Comparison of ENCODE assay signal across 16 cellular contexts in genomic region chr17:67388986-67389385, GRCh38. TPM values are rescaled to one million over a fixed set of nuclear protein-coding genes. Genes with fewer than 3 reads are reported as not detected.
DNase-seq lines count a peak whose midpoint lies in the region; ATAC-seq, FAIRE-seq and TF ChIP-seq lines count a peak whose summit lies in the region.
"Had no signal": no experiment of that assay in that cellular context is flagged by ENCODE, and none has a peak within 500 bp of the region (broad histone marks: within the 10 kb centered on the region; RNA-seq: fewer than 3 reads in every experiment).

No MANE protein-coding gene starts in this region.

- H4K20me1 ChIP-seq in BLaER1 (peaks cover 39% of the 10 kb centered on the region; the same call in 1 of the 2 replicates), HepG2 (ENCODE audit: insufficient read depth, low read length) (no peaks in the 10 kb centered on the region)

- POLR2A ChIA-PET in WTC11 (lab: Charles Lee) (no interaction called here), HepG2 (lab: Yijun Ruan, JAX) (no interaction called here)

- H3K4me2 ChIP-seq in BLaER1 (peak overlapping the region; percentile 70), HepG2 (ENCODE audit: low read depth, low read length) (no peak overlapping the region)

- TF ChIP-seq RAD21 in HepG2 (CRISPR knock-in tag; IDR thresholded peaks at IDR 0.05): no peak

- H2AFZ ChIP-seq in ACC112 (ENCODE audit: low read length, unreplicated experiment) (no peak overlapping the region), HepG2 (ENCODE audit: low read length) (no peak overlapping the region)

- H3K4me1 Mint-ChIP-seq in WTC11: peaks cover 29% of the 10 kb centered on the region

- DNase-seq in WTC11 (ENCODE audit: low spot score) (no peak), dorsolateral prefrontal cortex (peak in 1 of 10 donors; percentile 15), A172 (ENCODE audit: low spot score) (no peak), HepG2 (ENCODE audit: low spot score) (no peak)
- DNase-seq: brain microvascular endothelial cell, DMS153, NCI-H1417, NCI-H524 treated with DMSO at 0.1 percent for 48 hours, SHP77, WERI-Rb-1 had no signal

- H3K9me3 Mint-ChIP-seq in WTC11: no peaks in the 10 kb centered on the region

- ATAC-seq in WTC11 (no peak), GM21526 (IDR thresholded peaks at IDR 0.05; ENCODE audit: low FRiP score, unreplicated experiment) (no peak), HepG2 (no peak)

- H3K4me1 ChIP-seq in ACC112 (ENCODE audit: control insufficient read depth, insufficient read depth, low read length, unreplicated experiment) (peaks cover 16% of the 10 kb centered on the region), BLaER1 (peaks cover 62% of the 10 kb centered on the region), HepG2 (ENCODE audit: insufficient read depth, low read length) (peaks cover 15% of the 10 kb centered on the region)

- BruUV-seq in HepG2 (replicated peaks; lab: Mats Ljungman, UMichigan): no TSS peak

- 71% methylated on average over 4 of the region's 4 CpGs for WGBS in HepG2 (ENCODE audit: low lambda C conversion rate)

- CTCF ChIA-PET in WTC11 (lab: Charles Lee): interaction anchor here (1.0 to 2.8 kb wide), 3 partner anchors 10 to 86 kb away, joined by 3 to 14 read pairs (median 12); no protein-coding TSS in a partner anchor
- CTCF ChIA-PET in HepG2 (lab: Yijun Ruan, JAX; ENCODE audit: low intra/inter-chr PET ratio, low total read pairs): no interaction called here

- TF ChIP-seq CTCF in WTC11 (IDR thresholded peaks at IDR 0.05): no peak
- TF ChIP-seq CTCF in dorsolateral prefrontal cortex (IDR thresholded peaks at IDR 0.05 in 54 of 56, conservative IDR thresholded peaks at IDR 0.05 in 2 of 56; ENCODE audit: low read depth in 1 of 56, partially characterized antibody in 56 of 56): no peak
- no peak for TF ChIP-seq CTCF in HepG2 (CRISPR knock-in tag; IDR thresholded peaks at IDR 0.05)

- in situ Hi-C loops in HepG2 (cut with HindIII; ENCODE audit: extremely low pct_ligation_motif_present, low pct_unique_long_range_greater_than_20kb): no loop called here

- intact Hi-C loops in dorsolateral prefrontal cortex (cut with DNase I) (no loop called here), HepG2 (cut with micrococcal nuclease; ENCODE audit: unreplicated experiment) (loop anchor here (5.0 kb wide), 1 partner anchor 238 kb away; no protein-coding TSS in a partner anchor)

- H3K79me2 ChIP-seq in ACC112 (ENCODE audit: control insufficient read depth, insufficient read depth, low read length, unreplicated experiment) (peaks cover 7% of the 10 kb centered on the region), HepG2 (ENCODE audit: insufficient read depth, low read length) (no peaks in the 10 kb centered on the region)

- no peak for TF ChIP-seq EP300 in HepG2 (IDR thresholded peaks at IDR 0.05; ENCODE audit: low read depth in 2 of 2, low read length in 2 of 2)
- TF ChIP-seq EP300 in HepG2 (CRISPR knock-in tag; IDR thresholded peaks at IDR 0.05; ENCODE audit: borderline replicate concordance): no peak

- FAIRE-seq in HepG2 (lab: Jason Lieb, UNC): no peak

- peak overlapping the region; percentile 41; the same call in 1 of the 2 replicates for H3K27ac Mint-ChIP-seq in WTC11
- H3K27ac Mint-ChIP-seq: B cell had no signal

- H3K36me3 ChIP-seq in ACC112 (ENCODE audit: insufficient read depth, low read length) (no peaks in the 10 kb centered on the region), BLaER1 (peaks cover 28% of the 10 kb centered on the region), HepG2 (replicated peaks in 1 of 2; ENCODE audit: control insufficient read depth in 1 of 2, insufficient read depth in 2 of 2, low read length in 2 of 2) (no peaks in the 10 kb centered on the region)
- H3K36me3 ChIP-seq: brain microvascular endothelial cell, HAP-1, upper lobe of left lung, WERI-Rb-1 had no signal

- TF ChIP-seq POLR2A in HepG2 (IDR thresholded peaks at IDR 0.05; ENCODE audit: insufficient read depth in 1 of 2, low read depth in 2 of 2, low read length in 2 of 2): no peak

- H3K27me3 Mint-ChIP-seq in WTC11 (ENCODE audit: low read depth): no peaks in the 10 kb centered on the region
- H3K27me3 Mint-ChIP-seq: B cell had no signal

- H3K36me3 Mint-ChIP-seq in WTC11: peaks cover 7% of the 10 kb centered on the region

- no peak overlapping the region for H3K4me3 ChIP-seq in ACC112 (ENCODE audit: low read depth, low read length)
- no peak overlapping the region for H3K4me3 ChIP-seq in BLaER1
- H3K4me3 ChIP-seq in dorsolateral prefrontal cortex: no peak overlapping the region
- no peak overlapping the region for H3K4me3 ChIP-seq in HepG2 (replicated peaks in 1 of 3; ENCODE audit: insufficient read depth in 1 of 3, low read depth in 2 of 3, low read length in 3 of 3)
- H3K4me3 ChIP-seq: HAP-1, upper lobe of left lung had no signal

- H3K27ac ChIP-seq in ACC112 (ENCODE audit: low read depth, low read length): peak overlapping the region; percentile 24; the same call in 1 of the 2 replicates
- H3K27ac ChIP-seq in BLaER1: peak overlapping the region; percentile 43
- H3K27ac ChIP-seq in dorsolateral prefrontal cortex: peak overlapping the region in 41 of 59 donors; percentile 10 to 96 (median 69)
- no peak overlapping the region for H3K27ac ChIP-seq in HepG2 (ENCODE audit: extremely low read length, insufficient read depth, low read length)
- H3K27ac ChIP-seq: brain microvascular endothelial cell, WERI-Rb-1 had no signal

- H3K4me3 Mint-ChIP-seq in WTC11: no peak overlapping the region
- H3K4me3 Mint-ChIP-seq: B cell had no signal

- H3K9me3 ChIP-seq in BLaER1 (peaks cover 7% of the 10 kb centered on the region; the same call in 1 of the 2 replicates), HepG2 (ENCODE audit: low read length) (no peaks in the 10 kb centered on the region)
- H3K9me3 ChIP-seq: HAP-1, upper lobe of left lung had no signal

- no peak overlapping the region for H3K9ac ChIP-seq in BLaER1
- H3K9ac ChIP-seq in HepG2 (ENCODE audit: insufficient read depth, low read depth, low read length): no peak overlapping the region

- H3K27me3 ChIP-seq in ACC112 (ENCODE audit: insufficient read depth, low read length) (no peaks in the 10 kb centered on the region), BLaER1 (no peaks in the 10 kb centered on the region), dorsolateral prefrontal cortex (no peaks in the 10 kb centered on the region), HepG2 (ENCODE audit: control insufficient read depth in 1 of 2, insufficient read depth in 2 of 2, low read length in 2 of 2) (no peaks in the 10 kb centered on the region)
- H3K27me3 ChIP-seq: brain microvascular endothelial cell, upper lobe of left lung had no signal

RNA-seq across cellular contexts. Expression of gene PITPNC1, which starts 11.9 kb away (rescaled TPM):
- 36.9 to 42.0 TPM (median 39.8 TPM) in 3 replicates for total RNA-seq in WTC11 (2021)
- total RNA-seq in dorsolateral prefrontal cortex: 100 to 1,000 TPM in 15 of 120 experiments, 10 to 100 TPM in 105; 38.9 to 154 (median 76.7) TPM
- 2.0 and 2.7 TPM in 2 replicates for total RNA-seq in A172 (2014; rRNA removed; shearing (Covaris generic))
- total RNA-seq in HepG2 (2016; rRNA removed; fragmentation: Illumina TruSeq; extraction: Trizol): 3.7 and 4.1 TPM in 2 replicates
- 2.6 and 3.8 TPM in 2 replicates for total RNA-seq in HepG2 (2016; cell fraction: cytosol; rRNA removed; fragmentation: Illumina TruSeq; extraction: Trizol; ENCODE audit: low read depth)
- total RNA-seq in HepG2 (2016; cell fraction: insoluble cytoplasmic fraction; rRNA removed; fragmentation: Illumina TruSeq; extraction: Trizol): 3.1 and 4.2 TPM in 2 replicates
- 5.9 and 7.2 TPM in 2 replicates for total RNA-seq in HepG2 (2016; cell fraction: membrane; rRNA removed; fragmentation: Illumina TruSeq; extraction: Trizol)
- 3.4 and 3.9 TPM in 2 replicates for total RNA-seq in HepG2 (2016; cell fraction: nucleus; rRNA removed; fragmentation: Illumina TruSeq; extraction: Trizol)
- polyA plus RNA-seq in HepG2 (2011; rRNA removed): 3.8 and 5.7 TPM in 2 replicates
- polyA plus RNA-seq in HepG2 (2011; cell fraction: cytosol; rRNA removed): 3.4 and 4.7 TPM in 2 replicates
- polyA plus RNA-seq in HepG2 (2011; cell fraction: nucleus; rRNA removed): 1.5 and 1.9 TPM in 2 replicates
- 4.6 and 6.5 TPM in 2 replicates for polyA plus RNA-seq in HepG2 (2012)
- 5.8 and 6.2 TPM in 2 replicates for polyA plus RNA-seq in HepG2 (2016; cell fraction: cytosol; fragmentation: Illumina TruSeq; extraction: Trizol; ENCODE audit: low read depth)
- 4.8 and 6.5 TPM in 2 replicates for polyA plus RNA-seq in HepG2 (2016; cell fraction: insoluble cytoplasmic fraction; fragmentation: Illumina TruSeq; extraction: Trizol; ENCODE audit: low read depth)
- 8.3 and 9.8 TPM in 2 replicates for polyA plus RNA-seq in HepG2 (2016; cell fraction: membrane; fragmentation: Illumina TruSeq; extraction: Trizol; ENCODE audit: low read depth)
- 4.8 and 6.1 TPM in 2 replicates for polyA plus RNA-seq in HepG2 (2016; cell fraction: nucleus; fragmentation: Illumina TruSeq; extraction: Trizol; ENCODE audit: insufficient read depth, low read depth)
- 2.4 and 9.2 TPM in 2 replicates for polyA minus RNA-seq in HepG2 (2011; rRNA and poly(A)+ RNA removed; ENCODE audit: low replicate concordance)
- 3.4 and 3.7 TPM in 2 replicates for polyA minus RNA-seq in HepG2 (2011; cell fraction: cytosol; rRNA and poly(A)+ RNA removed)
- polyA minus RNA-seq in HepG2 (2011; cell fraction: nucleus; rRNA and poly(A)+ RNA removed): 5.8 and 7.1 TPM in 2 replicates

RNA-seq across cellular contexts. Expression of gene PSMD12, which starts 22.6 kb away (rescaled TPM):
- total RNA-seq in WTC11 (2021) (58.9 to 66.9 TPM (median 59.0 TPM) in 3 replicates), dorsolateral prefrontal cortex (10 to 100 TPM; 32.9 to 84.7 (median 64.1) TPM), HepG2 (2016; rRNA removed; fragmentation: Illumina TruSeq; extraction: Trizol) (71.7 and 115 TPM in 2 replicates)
- total RNA-seq in A172 (2014; rRNA removed; shearing (Covaris generic)): 58.1 and 59.4 TPM in 2 replicates
- total RNA-seq in HepG2 (2016; cell fraction: cytosol; rRNA removed; fragmentation: Illumina TruSeq; extraction: Trizol; ENCODE audit: low read depth): 7.4 and 12.1 TPM in 2 replicates
- 75.7 and 110 TPM in 2 replicates for total RNA-seq in HepG2 (2016; cell fraction: insoluble cytoplasmic fraction; rRNA removed; fragmentation: Illumina TruSeq; extraction: Trizol)
- total RNA-seq in HepG2 (2016; cell fraction: membrane; rRNA removed; fragmentation: Illumina TruSeq; extraction: Trizol): 18.1 and 21.0 TPM in 2 replicates
- 55.8 and 57.0 TPM in 2 replicates for total RNA-seq in HepG2 (2016; cell fraction: nucleus; rRNA removed; fragmentation: Illumina TruSeq; extraction: Trizol)
- 25.3 and 27.4 TPM in 2 replicates for polyA plus RNA-seq in HepG2 (2011; rRNA removed)
- polyA plus RNA-seq in HepG2 (2011; cell fraction: cytosol; rRNA removed): 15.9 and 21.9 TPM in 2 replicates
- polyA plus RNA-seq in HepG2 (2011; cell fraction: nucleus; rRNA removed): 13.2 and 13.6 TPM in 2 replicates
- polyA plus RNA-seq in HepG2 (2012): 54.8 and 61.8 TPM in 2 replicates
- polyA plus RNA-seq in HepG2 (2016; cell fraction: cytosol; fragmentation: Illumina TruSeq; extraction: Trizol; ENCODE audit: low read depth): 10.3 and 10.9 TPM in 2 replicates
- polyA plus RNA-seq in HepG2 (2016; cell fraction: insoluble cytoplasmic fraction; fragmentation: Illumina TruSeq; extraction: Trizol; ENCODE audit: low read depth): 145 and 154 TPM in 2 replicates
- 14.8 and 15.6 TPM in 2 replicates for polyA plus RNA-seq in HepG2 (2016; cell fraction: membrane; fragmentation: Illumina TruSeq; extraction: Trizol; ENCODE audit: low read depth)
- 77.3 and 80.9 TPM in 2 replicates for polyA plus RNA-seq in HepG2 (2016; cell fraction: nucleus; fragmentation: Illumina TruSeq; extraction: Trizol; ENCODE audit: insufficient read depth, low read depth)
- polyA minus RNA-seq in HepG2 (2011; rRNA and poly(A)+ RNA removed; ENCODE audit: low replicate concordance): 7.5 and 11.6 TPM in 2 replicates
- polyA minus RNA-seq in HepG2 (2011; cell fraction: cytosol; rRNA and poly(A)+ RNA removed): 26.6 and 26.8 TPM in 2 replicates
- 50.7 and 56.8 TPM in 2 replicates for polyA minus RNA-seq in HepG2 (2011; cell fraction: nucleus; rRNA and poly(A)+ RNA removed)
